18 cellular contexts compared by ENCODE assay signal in the genomic region with DNA sequence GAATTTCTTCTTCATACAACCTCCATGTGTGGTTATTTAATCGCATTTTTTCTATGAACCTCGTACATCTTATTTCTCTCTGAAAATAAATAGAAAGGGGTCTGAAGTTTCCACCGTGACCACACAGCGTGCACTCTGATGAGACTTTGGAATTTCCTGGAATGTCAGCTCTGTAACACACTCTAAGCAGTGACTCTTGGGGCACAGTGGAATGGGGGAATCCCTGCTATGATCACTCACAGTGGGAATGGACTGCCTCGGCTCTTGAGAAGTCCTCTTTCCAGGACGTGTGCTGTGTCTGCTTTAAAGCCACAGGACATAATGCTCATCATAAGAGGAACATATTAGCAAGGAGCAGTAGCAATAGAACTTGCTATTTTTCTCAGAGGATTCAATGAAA.
DNase-seq lines count a peak whose midpoint lies in the region; FAIRE-seq and TF ChIP-seq lines count a peak whose summit lies in the region.
"Had no signal": no experiment of that assay in that cellular context is flagged by ENCODE, and none has a peak within 500 bp of the region (broad histone marks: within the 10 kb centered on the region; RNA-seq: fewer than 3 reads in every experiment).

No MANE protein-coding gene starts in this region.

- H3K36me3 ChIP-seq in astrocyte (ENCODE audit: insufficient read depth, low read length) (no peaks in the 10 kb centered on the region), neuronal stem cell (replicated peaks in 1 of 2; ENCODE audit: control insufficient read depth in 2 of 2, insufficient read depth in 2 of 2, low read length in 2 of 2) (peaks cover 0 to 2% of the 10 kb centered on the region in 2 donors), SJCRH30 (no peaks in the 10 kb centered on the region)

- no CpG with 5 or more reads among the region's 6 CpGs for WGBS in neuronal stem cell (ENCODE audit: extremely low coverage in 2 of 2, insufficient read length in 2 of 2, insufficient replicate concordance in 1 of 2), 2 donors

- H3K18ac ChIP-seq in neuronal stem cell (ENCODE audit: low read length): no peak overlapping the region

- H3K4me1 ChIP-seq in astrocyte (ENCODE audit: insufficient read depth, low read length) (peaks cover 4% of the 10 kb centered on the region), neuronal stem cell (ENCODE audit: control insufficient read depth in 2 of 2, insufficient read depth in 1 of 2, low read depth in 1 of 2, low read length in 2 of 2) (peaks cover 2 to 11% of the 10 kb centered on the region in 2 donors), SJCRH30 (no peaks in the 10 kb centered on the region)

- H3K36me3 Mint-ChIP-seq in astrocyte (ENCODE audit: low read depth, unreplicated experiment): no peaks in the 10 kb centered on the region

- no peak overlapping the region for H3K27ac Mint-ChIP-seq in astrocyte (ENCODE audit: unreplicated experiment)

- no peaks in the 10 kb centered on the region for H4K20me1 ChIP-seq in astrocyte (ENCODE audit: insufficient read depth, low read length)

- H3K4me2 ChIP-seq in astrocyte (ENCODE audit: low read length): peak overlapping the region; percentile 46
- no peak overlapping the region for H3K4me2 ChIP-seq in neuronal stem cell (ENCODE audit: insufficient read depth, low read length, poor library complexity, severe bottlenecking)

- DNase-seq in EH (ENCODE audit: low read depth): peak; percentile 49
- peak; percentile 30 for DNase-seq in astrocyte (ENCODE audit: low read depth)
- peak; percentile 50 for DNase-seq in iris pigment epithelial cell (ENCODE audit: low read depth)
- no peak for DNase-seq in neuronal stem cell (ENCODE audit: low spot score)
- DNase-seq in SJCRH30: no peak
- DNase-seq in NCI-H2196 (lab: John Stamatoyannopoulos, UW; ENCODE audit: unreplicated experiment): no peak
- DNase-seq in posterior cingulate gyrus: no peak
- DNase-seq: COR-L47, DMS153, H9, NCI-H1417 treated with DMSO at 0.1 percent for 48 hours, NCI-H2029, NCI-H2171, NCI-H748 treated with DMSO at 0.1 percent for 48 hours, OCI-M1, RPMI8226, SIG-M5 had no signal

- no peak overlapping the region for H2BK120ac ChIP-seq in neuronal stem cell (ENCODE audit: low read depth, low read length)

- TF ChIP-seq CTCF in astrocyte (IDR thresholded peaks at IDR 0.05; ENCODE audit: insufficient read depth, low read depth, low read length): no peak

- H2AK5ac ChIP-seq in neuronal stem cell (ENCODE audit: low read depth, low read length): no peak overlapping the region

- H3K4me3 ChIP-seq in astrocyte (ENCODE audit: insufficient read depth, low read depth, low read length) (no peak overlapping the region), neuronal stem cell (ENCODE audit: low read length in 2 of 2) (no peak overlapping the region), SJCRH30 (no peak overlapping the region)
- H3K4me3 ChIP-seq: K562 had no signal

- H3K4me3 Mint-ChIP-seq in astrocyte (ENCODE audit: unreplicated experiment): no peak overlapping the region
- H3K4me3 Mint-ChIP-seq: H9 had no signal

- no peak overlapping the region for H3K23ac ChIP-seq in neuronal stem cell (ENCODE audit: low read depth, low read length, poor library complexity)

- no peak overlapping the region for H4K91ac ChIP-seq in neuronal stem cell (ENCODE audit: low read depth, low read length, poor library complexity)

- H3K4me1 Mint-ChIP-seq in astrocyte (ENCODE audit: low read depth, unreplicated experiment): peaks cover 4% of the 10 kb centered on the region

- no peak overlapping the region for H3K4ac ChIP-seq in neuronal stem cell (ENCODE audit: low read length)

- intact Hi-C loops in posterior cingulate gyrus (cut with DNase I): no loop called here

- no peak overlapping the region for H2BK15ac ChIP-seq in neuronal stem cell (ENCODE audit: low read length)

- H2AFZ ChIP-seq in astrocyte (ENCODE audit: low read depth, low read length) (peak overlapping the region; percentile 38), neuronal stem cell (ENCODE audit: low read length) (no peak overlapping the region)

- H3K27me3 Mint-ChIP-seq in astrocyte (ENCODE audit: low read depth, unreplicated experiment): no peaks in the 10 kb centered on the region

- H3K27ac ChIP-seq in astrocyte (ENCODE audit: low read depth, low read length) (no peak overlapping the region), neuronal stem cell (replicated peaks; ENCODE audit: low read length) (no peak overlapping the region), SJCRH30 (no peak overlapping the region)

- H3K79me1 ChIP-seq in neuronal stem cell (ENCODE audit: low read depth, low read length): no peaks in the 10 kb centered on the region

- FAIRE-seq in astrocyte (lab: Jason Lieb, UNC): no peak
- FAIRE-seq: K562 had no signal

- no peak overlapping the region for H3K14ac ChIP-seq in neuronal stem cell (ENCODE audit: low read length)

- H3K9ac ChIP-seq in astrocyte (ENCODE audit: low read length) (no peak overlapping the region), neuronal stem cell (ENCODE audit: low read depth, low read length, poor library complexity) (no peak overlapping the region)

- no peaks in the 10 kb centered on the region for H3K27me3 ChIP-seq in astrocyte (ENCODE audit: insufficient read depth, low read length)
- no peaks in the 10 kb centered on the region for H3K27me3 ChIP-seq in neuronal stem cell (ENCODE audit: control insufficient read depth in 3 of 3, insufficient read depth in 3 of 3, low read depth in 1 of 3, low read length in 3 of 3)
- no peaks in the 10 kb centered on the region for H3K27me3 ChIP-seq in SJCRH30

- no peaks in the 10 kb centered on the region for H3K9me3 Mint-ChIP-seq in astrocyte (ENCODE audit: unreplicated experiment)
- H3K9me3 Mint-ChIP-seq: H9 had no signal

- no peak overlapping the region for H2BK5ac ChIP-seq in neuronal stem cell (ENCODE audit: low read length)

- H3K79me2 ChIP-seq in astrocyte (ENCODE audit: insufficient read depth, low read length): no peaks in the 10 kb centered on the region

- H2BK12ac ChIP-seq in neuronal stem cell (ENCODE audit: low read length): peak overlapping the region; percentile 43

- no peak overlapping the region for H4K8ac ChIP-seq in neuronal stem cell (ENCODE audit: low read depth, low read length)

- H3K9me3 ChIP-seq in astrocyte (ENCODE audit: insufficient read depth, low read depth, low read length) (no peaks in the 10 kb centered on the region), neuronal stem cell (replicated peaks in 1 of 2; ENCODE audit: control insufficient read depth in 2 of 2, insufficient read depth in 1 of 2, low read depth in 1 of 2, low read length in 2 of 2) (no peaks in the 10 kb centered on the region), SJCRH30 (replicated peaks) (no peaks in the 10 kb centered on the region)

Comparison
In these comparisons a context has a peak if more than half of its experiments do, and no peak if none do; other contexts are left out.
1. DNase-seq: peak in EH (single experiment), astrocyte (single experiment) and iris pigment epithelial cell (single experiment); none in neuronal stem cell (single experiment), SJCRH30 (0 of 2), NCI-H2196 (single experiment) and posterior cingulate gyrus (0 of 10).